Comparison of ENCODE assay signal across 11 cellular contexts in the genomic region with DNA sequence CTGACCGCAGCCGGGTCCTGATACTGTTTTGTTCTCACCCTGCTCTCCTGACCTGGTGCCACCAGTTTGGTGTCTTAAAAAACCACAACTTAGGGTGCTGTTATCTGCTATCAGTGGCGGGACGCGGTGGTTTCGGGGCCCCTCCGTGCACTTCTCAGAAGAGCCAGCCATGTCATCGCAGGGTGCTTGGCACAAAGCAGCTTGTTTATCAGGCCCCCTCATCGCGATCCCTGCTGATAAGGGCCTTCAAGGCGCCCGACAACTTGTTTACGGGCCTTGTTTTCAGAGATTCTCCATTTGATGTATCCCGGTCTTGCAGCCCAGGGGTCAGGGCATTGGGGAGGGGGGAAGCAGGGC. TPM values are rescaled to one million over a fixed set of nuclear protein-coding genes. Genes with fewer than 3 reads are reported as not detected.
DNase-seq lines count a peak whose midpoint lies in the region; ATAC-seq and TF ChIP-seq lines count a peak whose summit lies in the region.
"Had no signal": no experiment of that assay in that cellular context is flagged by ENCODE, and none has a peak within 500 bp of the region (broad histone marks: within the 10 kb centered on the region; RNA-seq: fewer than 3 reads in every experiment).

No MANE protein-coding gene starts in this region.

- no peak overlapping the region for H3K27ac ChIP-seq in CD4-positive, alpha-beta T cell (ENCODE audit: low read depth, low read length)
- H3K27ac ChIP-seq: A549 had no signal

- peaks cover 48% of the 10 kb centered on the region for H3K4me1 Mint-ChIP-seq in CD4-positive, alpha-beta T cell (ENCODE audit: low read depth)
- H3K4me1 Mint-ChIP-seq in activated CD4-positive, alpha-beta T cell treated with anti-CD3 and anti-CD28 coated beads for 36 hours = peaks cover 35% of the 10 kb centered on the region
- peaks cover 22% of the 10 kb centered on the region for H3K4me1 Mint-ChIP-seq in activated T-helper 17 cell treated with anti-CD3 and anti-CD28 coated beads, Interleukin-2, amount 50 U/mL, for 72 hours
- H3K4me1 Mint-ChIP-seq in progenitor cell of endocrine pancreas (ENCODE audit: low read depth) = peaks cover 15% of the 10 kb centered on the region

- H3K9me3 ChIP-seq in CD4-positive, alpha-beta T cell (ENCODE audit: control insufficient read depth, low read length) = no peaks in the 10 kb centered on the region
- H3K9me3 ChIP-seq: A549 had no signal

- H3K27me3 Mint-ChIP-seq in CD4-positive, alpha-beta T cell = no peaks in the 10 kb centered on the region
- H3K27me3 Mint-ChIP-seq in activated CD4-positive, alpha-beta T cell treated with anti-CD3 and anti-CD28 coated beads for 36 hours = peaks cover 11% of the 10 kb centered on the region
- no peaks in the 10 kb centered on the region for H3K27me3 Mint-ChIP-seq in activated T-helper 17 cell treated with anti-CD3 and anti-CD28 coated beads, Interleukin-2, amount 50 U/mL, for 72 hours
- H3K27me3 Mint-ChIP-seq in progenitor cell of endocrine pancreas = peaks cover 3% of the 10 kb centered on the region

- POLR2A ChIA-PET in CD4-positive, alpha-beta T cell (lab: Charles Lee) = interaction anchor here (0.6 to 3.7 kb wide), 11 partner anchors 17 to 182 kb away, joined by 3 to 21 read pairs (median 6); partner anchors contain the start of gene KLF2
- POLR2A ChIA-PET in activated CD4-positive, alpha-beta T cell treated with anti-CD3 and anti-CD28 coated beads for 36 hours (lab: Charles Lee) = no interaction called here

- no peaks in the 10 kb centered on the region for H3K36me3 Mint-ChIP-seq in CD4-positive, alpha-beta T cell (ENCODE audit: low read depth)
- H3K36me3 Mint-ChIP-seq in activated CD4-positive, alpha-beta T cell treated with anti-CD3 and anti-CD28 coated beads for 36 hours (ENCODE audit: low read depth) = no peaks in the 10 kb centered on the region
- H3K36me3 Mint-ChIP-seq in activated T-helper 17 cell treated with anti-CD3 and anti-CD28 coated beads, Interleukin-2, amount 50 U/mL, for 72 hours (ENCODE audit: low read depth) = no peaks in the 10 kb centered on the region
- no peaks in the 10 kb centered on the region for H3K36me3 Mint-ChIP-seq in progenitor cell of endocrine pancreas (ENCODE audit: insufficient read depth)

- intact Hi-C loops in CD4-positive, alpha-beta T cell (cut with DNase I, micrococcal nuclease) = no loop called here
- intact Hi-C loops in activated CD4-positive, alpha-beta T cell treated with anti-CD3 and anti-CD28 coated beads for 36 hours (cut with DNase I, micrococcal nuclease) = no loop called here

- peak; percentile 60 for ATAC-seq in CD4-positive, alpha-beta T cell (ENCODE audit: poor library complexity)
- ATAC-seq in activated CD4-positive, alpha-beta T cell treated with anti-CD3 and anti-CD28 coated beads for 36 hours = no peak
- ATAC-seq in activated T-helper 17 cell treated with anti-CD3 and anti-CD28 coated beads, Interleukin-2, amount 50 U/mL, for 72 hours (replicated peaks) = peak; percentile 70
- ATAC-seq: A549 had no signal

- peak; percentile 40 to 61 (median 54) for DNase-seq in CD4-positive, alpha-beta T cell
- peak; percentile 47 for DNase-seq in activated CD4-positive, alpha-beta T cell treated with anti-CD3 and anti-CD28 coated beads for 36 hours
- DNase-seq in progenitor cell of endocrine pancreas (ENCODE audit: low spot score, unreplicated experiment) (no peak), NOMO-1 (lab: John Stamatoyannopoulos, UW; ENCODE audit: unreplicated experiment in 2 of 2) (no peak), MV-4-11 (lab: John Stamatoyannopoulos, UW) (no peak), foreskin melanocyte (no peak), NCI-H1105 treated with DMSO at 0.1 percent for 48 hours (lab: John Stamatoyannopoulos, UW) (no peak)
- DNase-seq: NCI-H187 treated with DMSO at 0.1 percent for 48 hours, T1000 had no signal

- H3K9me3 Mint-ChIP-seq in CD4-positive, alpha-beta T cell = no peaks in the 10 kb centered on the region
- no peaks in the 10 kb centered on the region for H3K9me3 Mint-ChIP-seq in activated CD4-positive, alpha-beta T cell treated with anti-CD3 and anti-CD28 coated beads for 36 hours (ENCODE audit: low read depth)
- no peaks in the 10 kb centered on the region for H3K9me3 Mint-ChIP-seq in activated T-helper 17 cell treated with anti-CD3 and anti-CD28 coated beads, Interleukin-2, amount 50 U/mL, for 72 hours
- peaks cover 3% of the 10 kb centered on the region for H3K9me3 Mint-ChIP-seq in progenitor cell of endocrine pancreas (ENCODE audit: low read depth)

- H3K27me3 ChIP-seq in CD4-positive, alpha-beta T cell (ENCODE audit: control insufficient read depth, insufficient read depth, low read length) = no peaks in the 10 kb centered on the region

- peak overlapping the region; percentile 87 for H3K27ac Mint-ChIP-seq in CD4-positive, alpha-beta T cell
- H3K27ac Mint-ChIP-seq in activated CD4-positive, alpha-beta T cell treated with anti-CD3 and anti-CD28 coated beads for 36 hours = no peak overlapping the region
- peak overlapping the region; percentile 56 for H3K27ac Mint-ChIP-seq in activated T-helper 17 cell treated with anti-CD3 and anti-CD28 coated beads, Interleukin-2, amount 50 U/mL, for 72 hours
- peak overlapping the region; percentile 71 for H3K27ac Mint-ChIP-seq in progenitor cell of endocrine pancreas

- CTCF ChIA-PET in CD4-positive, alpha-beta T cell (lab: Charles Lee) = interaction anchor here (0.8 to 1.7 kb wide), 3 partner anchors 19 to 120 kb away, joined by 3 read pairs; no protein-coding TSS in a partner anchor
- CTCF ChIA-PET in activated CD4-positive, alpha-beta T cell treated with anti-CD3 and anti-CD28 coated beads for 36 hours (lab: Charles Lee) = interaction anchor here (0.7 kb wide), 1 partner anchor 438 kb away, joined by 3 read pairs; no protein-coding TSS in a partner anchor

- peak overlapping the region; percentile 59 for H3K4me3 Mint-ChIP-seq in CD4-positive, alpha-beta T cell
- H3K4me3 Mint-ChIP-seq in activated CD4-positive, alpha-beta T cell treated with anti-CD3 and anti-CD28 coated beads for 36 hours = no peak overlapping the region
- H3K4me3 Mint-ChIP-seq in activated T-helper 17 cell treated with anti-CD3 and anti-CD28 coated beads, Interleukin-2, amount 50 U/mL, for 72 hours = peak overlapping the region; percentile 34
- H3K4me3 Mint-ChIP-seq in progenitor cell of endocrine pancreas (ENCODE audit: low read depth) = no peak overlapping the region

- no peak for TF ChIP-seq CTCF in CD4-positive, alpha-beta T cell (IDR thresholded peaks at IDR 0.05)
- TF ChIP-seq CTCF in progenitor cell of endocrine pancreas (IDR thresholded peaks at IDR 0.05; ENCODE audit: unreplicated experiment) = no peak

RNA-seq across cellular contexts. Expression of gene KLF2, which starts 58.1 kb away (rescaled TPM):
- total RNA-seq in CD4-positive, alpha-beta T cell = 1,000 to 10,000 TPM; 1,201 to 1,291 TPM
- under 1 TPM; 0.57 to 0.90 TPM for total RNA-seq in activated CD4-positive, alpha-beta T cell treated with anti-CD3 and anti-CD28 coated beads for 36 hours
- total RNA-seq in activated T-helper 17 cell treated with anti-CD3 and anti-CD28 coated beads, Interleukin-2, amount 50 U/mL, for 72 hours = 1 to 10 TPM; 1.9 to 9.9 TPM
- total RNA-seq in progenitor cell of endocrine pancreas = 2.7 TPM in 2 replicates

Comparison
In these comparisons a context has a peak if more than half of its experiments do, and no peak if none do; other contexts are left out.
1. DNase-seq: peak in CD4-positive, alpha-beta T cell (10 of 10) and activated CD4-positive, alpha-beta T cell treated with anti-CD3 and anti-CD28 coated beads for 36 hours (single experiment); none in progenitor cell of endocrine pancreas (single experiment), NOMO-1 (0 of 2), MV-4-11 (single experiment), foreskin melanocyte (single experiment) and NCI-H1105 treated with DMSO at 0.1 percent for 48 hours (single experiment).
2. H3K4me3 Mint-ChIP-seq: peak in CD4-positive, alpha-beta T cell (single experiment) and activated T-helper 17 cell treated with anti-CD3 and anti-CD28 coated beads, Interleukin-2, amount 50 U/mL, for 72 hours (single experiment); none in activated CD4-positive, alpha-beta T cell treated with anti-CD3 and anti-CD28 coated beads for 36 hours (single experiment) and progenitor cell of endocrine pancreas (single experiment).
3. RNA of gene KLF2, which starts 58.1 kb away (total RNA-seq): 1,201 to 1,291 TPM in CD4-positive, alpha-beta T cell; 1.9 to 9.9 TPM in activated T-helper 17 cell treated with anti-CD3 and anti-CD28 coated beads, Interleukin-2, amount 50 U/mL, for 72 hours, 2.7 TPM in progenitor cell of endocrine pancreas and 0.57 to 0.90 TPM in activated CD4-positive, alpha-beta T cell treated with anti-CD3 and anti-CD28 coated beads for 36 hours; every median in the first group is over 100 times any median in the second.